ENCODE assay signal across 18 cellular contexts in genomic region chr7:5229451-5230271, GRCh38. TPM values are rescaled to one million over a fixed set of nuclear protein-coding genes. Genes with fewer than 3 reads are reported as not detected.
DNase-seq lines count a peak whose midpoint lies in the region; ATAC-seq and TF ChIP-seq lines count a peak whose summit lies in the region.
"Had no signal": no experiment of that assay in that cellular context is flagged by ENCODE, and none has a peak within 500 bp of the region (broad histone marks: within the 10 kb centered on the region; RNA-seq: fewer than 3 reads in every experiment).

No MANE protein-coding gene starts in this region.

- ATAC-seq in natural killer cell (no peak), upper lobe of right lung (no peak), GM18505 (IDR thresholded peaks at IDR 0.05; ENCODE audit: unreplicated experiment) (no peak)
- no peak for ATAC-seq in natural killer cell treated with Interleukin-12 subunit alpha and Interleukin-12 subunit beta and Interleukin-15 and Interleukin-18, amount 100 ng/mL, for 72 hours
- ATAC-seq: GM23338 had no signal

- H3K4me3 ChIP-seq in SU-DHL-6 (ENCODE audit: insufficient read depth, low read length, poor library complexity, severe bottlenecking) (no peak overlapping the region), upper lobe of right lung (no peak overlapping the region)
- H3K4me3 ChIP-seq: GM23338, heart left ventricle had no signal

- H3K27ac Mint-ChIP-seq in natural killer cell = peak overlapping the region; percentile 40 to 48
- no peak overlapping the region for H3K27ac Mint-ChIP-seq in natural killer cell treated with Interleukin-12 subunit alpha and Interleukin-12 subunit beta and Interleukin-15 and Interleukin-18, amount 100 ng/mL, for 72 hours
- H3K27ac Mint-ChIP-seq: activated naive CD8-positive, alpha-beta T cell treated with anti-CD3 and anti-CD28 coated beads, Interleukin-2, amount 50 U/mL, for 24 hours; activated T-helper 1 cell treated with anti-CD3 and anti-CD28 coated beads, Interleukin-12 subunit alpha, Interleukin-12 subunit beta, Interleukin-2, Interleukin-4 antibody, amounts not matched to agents 30 ng/mL and 10 ng/mL and 1 ng/mL, durations not matched to agents 14 hours and 24 hours and 36 hours; GM23338; stimulated activated naive CD8-positive, alpha-beta T cell treated with anti-CD3 and anti-CD28 coated beads, Interleukin-15, Interleukin-2, amounts not matched to agents 100 ng/mL and 50 ng/mL, for 24 hours had no signal

- TF ChIP-seq CTCF in natural killer cell (IDR thresholded peaks at IDR 0.05) (no peak), SU-DHL-6 (IDR thresholded peaks at IDR 0.05; ENCODE audit: insufficient read depth, low read length, poor library complexity, severe bottlenecking) (no peak), upper lobe of right lung (IDR thresholded peaks at IDR 0.05) (no peak)

- DNase-seq in natural killer cell (no peak), medulla oblongata (ENCODE audit: extremely low spot score) (peak; percentile 4), OCI-M2 (lab: John Stamatoyannopoulos, UW; ENCODE audit: unreplicated experiment) (no peak), upper lobe of right lung (no peak), HCEC 1CT (no peak)
- no peak for DNase-seq in natural killer cell treated with Interleukin-12 subunit alpha and Interleukin-12 subunit beta and Interleukin-15 and Interleukin-18, amount 100 ng/mL, for 72 hours (ENCODE audit: low spot score)
- DNase-seq: activated CD4-positive, alpha-beta T cell treated with anti-CD3 and anti-CD28 coated beads, Interleukin-2, amount 50 U/mL, for 48 hours; activated naive CD8-positive, alpha-beta T cell treated with anti-CD3 and anti-CD28 coated beads, Interleukin-2, amount 50 U/mL, for 24 hours; COR-L47; EL; NCI-H1048; NCI-H69 had no signal

- intact Hi-C loops in natural killer cell (cut with micrococcal nuclease) (no loop called here), upper lobe of right lung (cut with DNase I) (no loop called here)

- no peaks in the 10 kb centered on the region for H3K36me3 ChIP-seq in SU-DHL-6 (ENCODE audit: low read length)
- H3K36me3 ChIP-seq in upper lobe of right lung = peaks cover 72% of the 10 kb centered on the region

- H3K27ac ChIP-seq in SU-DHL-6 (ENCODE audit: low read depth, low read length) (peak overlapping the region; percentile 89), upper lobe of right lung (no peak overlapping the region)

- H3K9me3 Mint-ChIP-seq in natural killer cell = no peaks in the 10 kb centered on the region
- H3K9me3 Mint-ChIP-seq in natural killer cell treated with Interleukin-12 subunit alpha and Interleukin-12 subunit beta and Interleukin-15 and Interleukin-18, amount 100 ng/mL, for 72 hours = no peaks in the 10 kb centered on the region
- H3K9me3 Mint-ChIP-seq: activated naive CD8-positive, alpha-beta T cell treated with anti-CD3 and anti-CD28 coated beads, Interleukin-2, amount 50 U/mL, for 24 hours; activated T-helper 1 cell treated with anti-CD3 and anti-CD28 coated beads, Interleukin-12 subunit alpha, Interleukin-12 subunit beta, Interleukin-2, Interleukin-4 antibody, amounts not matched to agents 30 ng/mL and 10 ng/mL and 1 ng/mL, durations not matched to agents 14 hours and 24 hours and 36 hours; GM23338; stimulated activated naive CD8-positive, alpha-beta T cell treated with anti-CD3 and anti-CD28 coated beads, Interleukin-15, Interleukin-2, amounts not matched to agents 100 ng/mL and 50 ng/mL, for 24 hours had no signal

- no peaks in the 10 kb centered on the region for H3K9me3 ChIP-seq in SU-DHL-6 (ENCODE audit: insufficient read depth, low read length)
- no peaks in the 10 kb centered on the region for H3K9me3 ChIP-seq in upper lobe of right lung
- H3K9me3 ChIP-seq: heart left ventricle had no signal

- H3K27me3 Mint-ChIP-seq in natural killer cell (ENCODE audit: low read depth in 2 of 2) = peaks cover 0 to 2% of the 10 kb centered on the region in 2 donors
- H3K27me3 Mint-ChIP-seq in natural killer cell treated with Interleukin-12 subunit alpha and Interleukin-12 subunit beta and Interleukin-15 and Interleukin-18, amount 100 ng/mL, for 72 hours = no peaks in the 10 kb centered on the region
- H3K27me3 Mint-ChIP-seq: activated naive CD8-positive, alpha-beta T cell treated with anti-CD3 and anti-CD28 coated beads, Interleukin-2, amount 50 U/mL, for 24 hours; stimulated activated naive CD8-positive, alpha-beta T cell treated with anti-CD3 and anti-CD28 coated beads, Interleukin-15, Interleukin-2, amounts not matched to agents 100 ng/mL and 50 ng/mL, for 24 hours had no signal

- peaks cover 17% of the 10 kb centered on the region for H3K36me3 Mint-ChIP-seq in natural killer cell
- H3K36me3 Mint-ChIP-seq in natural killer cell treated with Interleukin-12 subunit alpha and Interleukin-12 subunit beta and Interleukin-15 and Interleukin-18, amount 100 ng/mL, for 72 hours = peaks cover 6% of the 10 kb centered on the region

- H3K27me3 ChIP-seq in SU-DHL-6 (ENCODE audit: low read length) = no peaks in the 10 kb centered on the region
- no peaks in the 10 kb centered on the region for H3K27me3 ChIP-seq in upper lobe of right lung
- H3K27me3 ChIP-seq: heart left ventricle had no signal

- no peak overlapping the region for H3K4me3 Mint-ChIP-seq in natural killer cell
- no peak overlapping the region for H3K4me3 Mint-ChIP-seq in natural killer cell treated with Interleukin-12 subunit alpha and Interleukin-12 subunit beta and Interleukin-15 and Interleukin-18, amount 100 ng/mL, for 72 hours
- H3K4me3 Mint-ChIP-seq: activated naive CD8-positive, alpha-beta T cell treated with anti-CD3 and anti-CD28 coated beads, Interleukin-2, amount 50 U/mL, for 24 hours; activated T-helper 1 cell treated with anti-CD3 and anti-CD28 coated beads, Interleukin-12 subunit alpha, Interleukin-12 subunit beta, Interleukin-2, Interleukin-4 antibody, amounts not matched to agents 30 ng/mL and 10 ng/mL and 1 ng/mL, durations not matched to agents 14 hours and 24 hours and 36 hours; GM23338; stimulated activated naive CD8-positive, alpha-beta T cell treated with anti-CD3 and anti-CD28 coated beads, Interleukin-15, Interleukin-2, amounts not matched to agents 100 ng/mL and 50 ng/mL, for 24 hours had no signal

- peaks cover 15% of the 10 kb centered on the region for H3K4me1 ChIP-seq in upper lobe of right lung

- TF ChIP-seq POLR2A in GM18505 (IDR thresholded peaks at IDR 0.05; ENCODE audit: borderline replicate concordance, extremely low read depth, insufficient read depth, insufficient read length) = no peak

- no peak overlapping the region for H2AFZ ChIP-seq in SU-DHL-6 (ENCODE audit: low read depth, low read length, severe bottlenecking)
- H2AFZ ChIP-seq: GM23338 had no signal

- peaks cover 35% of the 10 kb centered on the region for H3F3A ChIP-seq in SU-DHL-6 (ENCODE audit: insufficient read depth)

- no peaks in the 10 kb centered on the region for H3K9me2 ChIP-seq in SU-DHL-6 (replicated peaks; ENCODE audit: insufficient read depth, low read length)

- 0 out of 2 replicates have a peak overlapping the region, but pooled peaks have one; percentile 6 for H3K9ac ChIP-seq in SU-DHL-6 (ENCODE audit: low read length)

- H4K20me1 ChIP-seq in SU-DHL-6 (ENCODE audit: low read depth, low read length) = no peaks in the 10 kb centered on the region

- peak overlapping the region; percentile 75 for H3K4me2 ChIP-seq in SU-DHL-6 (ENCODE audit: low read depth, low read length, poor library complexity, severe bottlenecking)
- H3K4me2 ChIP-seq: GM23338 had no signal

- H3K79me2 ChIP-seq in SU-DHL-6 (ENCODE audit: insufficient read depth, low read length) = no peaks in the 10 kb centered on the region

- H3K4me1 Mint-ChIP-seq in natural killer cell = peaks cover 16% of the 10 kb centered on the region in 2 donors
- H3K4me1 Mint-ChIP-seq in natural killer cell treated with Interleukin-12 subunit alpha and Interleukin-12 subunit beta and Interleukin-15 and Interleukin-18, amount 100 ng/mL, for 72 hours (ENCODE audit: low read depth in 2 of 2) = peaks cover 5 to 8% of the 10 kb centered on the region in 2 donors

RNA-seq across cellular contexts. Expression of gene WIPI2, which starts 39.6 kb away (rescaled TPM):
- total RNA-seq in natural killer cell = 100 to 1,000 TPM; 103 to 123 (median 107) TPM
- total RNA-seq in natural killer cell treated with Interleukin-12 subunit alpha and Interleukin-12 subunit beta and Interleukin-15 and Interleukin-18, amount 100 ng/mL, for 72 hours = 10 to 100 TPM; 41.9 to 45.1 TPM
- 57.3 TPM for total RNA-seq in upper lobe of right lung

RNA-seq across cellular contexts. Expression of gene SLC29A4, which starts 53.1 kb away (rescaled TPM):
- total RNA-seq in natural killer cell (under 1 TPM; 0.16 to 0.95 (median 0.40) TPM), upper lobe of right lung (0.98 TPM)
- total RNA-seq in natural killer cell treated with Interleukin-12 subunit alpha and Interleukin-12 subunit beta and Interleukin-15 and Interleukin-18, amount 100 ng/mL, for 72 hours = under 1 TPM; 0.11 to 0.52 TPM

Comparison
In these comparisons a context has a peak if more than half of its experiments do, and no peak if none do; other contexts are left out.
1. H3K27ac Mint-ChIP-seq: peak in natural killer cell (2 of 2); none in natural killer cell treated with Interleukin-12 subunit alpha and Interleukin-12 subunit beta and Interleukin-15 and Interleukin-18, amount 100 ng/mL, for 72 hours (0 of 2).